Comparison of ENCODE assay signal across 1 cellular context in genomic region chr10:7700577-7701125, GRCh38.
A peak's percentile ranks its signal among the peaks of the same experiment; 100 is the strongest.
TF ChIP-seq lines count a peak whose summit lies in the region.

No MANE protein-coding gene starts in this region.

TF ChIP-seq in HepG2, 621 proteins besides CTCF, POLR2A, EP300 and RAD21 (continued from another document and continues in another):
- peak; percentile 20; the same call in 1 of the 2 replicates for TF ChIP-seq ZBED4 (CRISPR knock-in tag; IDR thresholded peaks at IDR 0.05; ENCODE audit: borderline replicate concordance)
- TF ChIP-seq PITX1 (CRISPR knock-in tag; IDR thresholded peaks at IDR 0.05), result peak; percentile 73
- peak; percentile 37; the same call in 1 of the 2 replicates for TF ChIP-seq ATF7 (IDR thresholded peaks at IDR 0.05)
- TF ChIP-seq ATF7 (CRISPR knock-in tag; IDR thresholded peaks at IDR 0.05), result no peak
- TF ChIP-seq PTBP1 (IDR thresholded peaks at IDR 0.05; ENCODE audit: low read depth, low read length, poor library complexity, severe bottlenecking), result no peak
- TF ChIP-seq NFKB2 (CRISPR knock-in tag; IDR thresholded peaks at IDR 0.05; ENCODE audit: borderline replicate concordance), result no peak
- no peak for TF ChIP-seq ZNF431 (CRISPR knock-in tag; IDR thresholded peaks at IDR 0.05; ENCODE audit: borderline replicate concordance, low read depth)
- TF ChIP-seq ZHX1 (CRISPR knock-in tag; IDR thresholded peaks at IDR 0.05; ENCODE audit: low read depth), result no peak
- TF ChIP-seq RBAK (CRISPR knock-in tag; IDR thresholded peaks at IDR 0.05), result no peak
- TF ChIP-seq CREB3 (CRISPR knock-in tag; IDR thresholded peaks at IDR 0.05), result no peak
- TF ChIP-seq RFXAP (CRISPR knock-in tag; IDR thresholded peaks at IDR 0.05; ENCODE audit: borderline replicate concordance), result 0 out of 2 replicates have a peak, but pooled peaks have one; percentile 47
- no peak for TF ChIP-seq EED (CRISPR knock-in tag; IDR thresholded peaks at IDR 0.05)
- TF ChIP-seq SNAPC2 (CRISPR knock-in tag; IDR thresholded peaks at IDR 0.05), result no peak
- TF ChIP-seq ZNF7 (CRISPR knock-in tag; IDR thresholded peaks at IDR 0.05), result no peak
- TF ChIP-seq SIX1 (CRISPR knock-in tag; IDR thresholded peaks at IDR 0.05; ENCODE audit: borderline replicate concordance), result peak; percentile 93
- TF ChIP-seq RNF219 (CRISPR knock-in tag; IDR thresholded peaks at IDR 0.05), result no peak
- no peak for TF ChIP-seq RNF2 (conservative IDR thresholded peaks at IDR 0.05; ENCODE audit: low read depth)
- no peak for TF ChIP-seq NONO (IDR thresholded peaks at IDR 0.05)
- TF ChIP-seq NONO (CRISPR knock-in tag; conservative IDR thresholded peaks at IDR 0.05), result peak; percentile 26; the same call in 1 of the 2 replicates
- peak; percentile 74; the same call in 1 of the 2 replicates for TF ChIP-seq XBP1 (CRISPR knock-in tag; IDR thresholded peaks at IDR 0.05)
- TF ChIP-seq ZNF891 (CRISPR knock-in tag; IDR thresholded peaks at IDR 0.05), result no peak
- TF ChIP-seq ZNF432 (CRISPR knock-in tag; IDR thresholded peaks at IDR 0.05; ENCODE audit: borderline replicate concordance), result no peak
- no peak; the same call in 1 of the 2 replicates for TF ChIP-seq TFDP1 (CRISPR knock-in tag; IDR thresholded peaks at IDR 0.05; ENCODE audit: borderline replicate concordance)
- no peak for TF ChIP-seq FOXO4 (CRISPR knock-in tag; conservative IDR thresholded peaks at IDR 0.05)
- no peak for TF ChIP-seq ZFAT (CRISPR knock-in tag; conservative IDR thresholded peaks at IDR 0.05)
- no peak for TF ChIP-seq ISX (CRISPR knock-in tag; conservative IDR thresholded peaks at IDR 0.05)
- peak; percentile 84 for TF ChIP-seq HDAC1 (CRISPR knock-in tag; IDR thresholded peaks at IDR 0.05)
- no peak for TF ChIP-seq ZXDC (CRISPR knock-in tag; IDR thresholded peaks at IDR 0.05)
- TF ChIP-seq ZNF788 (CRISPR knock-in tag; IDR thresholded peaks at IDR 0.05; ENCODE audit: borderline replicate concordance), result no peak; the same call in 1 of the 2 replicates
- no peak for TF ChIP-seq PCBP2 (optimal IDR thresholded peaks at IDR 0.05; ENCODE audit: low read depth, low read length, poor library complexity, severe bottlenecking)
- TF ChIP-seq JUND (CRISPR knock-in tag; IDR thresholded peaks at IDR 0.05), result no peak; the same call in 1 of the 2 replicates
- 0 out of 2 replicates have a peak, but pooled peaks have one; percentile 29 for TF ChIP-seq SALL2 (CRISPR knock-in tag; IDR thresholded peaks at IDR 0.05)
- TF ChIP-seq TFDP2 (CRISPR knock-in tag; IDR thresholded peaks at IDR 0.05), result no peak
- no peak for TF ChIP-seq TEF (CRISPR knock-in tag; IDR thresholded peaks at IDR 0.05)
- TF ChIP-seq CHCHD3 (CRISPR knock-in tag; IDR thresholded peaks at IDR 0.05), result no peak
- peak; percentile 95 for TF ChIP-seq ISL2 (CRISPR knock-in tag; IDR thresholded peaks at IDR 0.05)
- TF ChIP-seq PCBP1 (IDR thresholded peaks at IDR 0.05; ENCODE audit: borderline replicate concordance, low read depth, low read length), result no peak
- no peak for TF ChIP-seq ZNF607 (CRISPR knock-in tag; IDR thresholded peaks at IDR 0.05; ENCODE audit: borderline replicate concordance)
- no peak for TF ChIP-seq IKZF4 (CRISPR knock-in tag; IDR thresholded peaks at IDR 0.05; ENCODE audit: borderline replicate concordance, low read depth, not compliant biosample characterization)
- TF ChIP-seq THAP11 (CRISPR knock-in tag; IDR thresholded peaks at IDR 0.05), result peak; percentile 77
- no peak for TF ChIP-seq THAP8 (CRISPR knock-in tag; IDR thresholded peaks at IDR 0.05; ENCODE audit: borderline replicate concordance)
- no peak for TF ChIP-seq ZNF674 (CRISPR knock-in tag; IDR thresholded peaks at IDR 0.05; ENCODE audit: low read depth)
- no peak for TF ChIP-seq ZNF770 (CRISPR knock-in tag; IDR thresholded peaks at IDR 0.05)
- peak; percentile 97 to 99 for TF ChIP-seq NR2F1 (CRISPR knock-in tag; IDR thresholded peaks at IDR 0.05)
